ENCODE assay signal across 9 cellular contexts in the genomic region with DNA sequence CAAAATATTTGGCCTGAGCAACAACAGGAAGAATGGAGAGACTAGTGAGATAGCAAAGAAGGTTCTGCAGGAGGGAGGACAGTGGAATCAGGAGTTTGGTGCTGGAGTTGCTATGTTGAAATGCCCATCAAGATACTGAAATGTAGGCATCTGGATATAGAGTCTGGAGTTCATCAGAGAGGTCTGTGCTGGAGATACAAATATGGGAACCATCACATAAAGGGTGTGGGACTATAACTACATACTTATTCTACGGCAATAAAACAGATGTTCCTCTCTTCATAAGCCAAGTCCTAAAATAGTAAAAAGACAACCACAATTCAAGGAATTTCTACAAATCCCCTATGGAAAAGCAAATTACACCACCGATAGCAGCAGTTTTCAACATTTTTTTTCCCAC. TPM values are rescaled to one million over a fixed set of nuclear protein-coding genes. Genes with fewer than 3 reads are reported as not detected.
DNase-seq lines count a peak whose midpoint lies in the region; ATAC-seq and TF ChIP-seq lines count a peak whose summit lies in the region.
"Had no signal": no experiment of that assay in that cellular context is flagged by ENCODE, and none has a peak within 500 bp of the region (broad histone marks: within the 10 kb centered on the region; RNA-seq: fewer than 3 reads in every experiment).

No MANE protein-coding gene starts in this region.

- no peak overlapping the region for H4K5ac ChIP-seq in H9 (ENCODE audit: insufficient read length, low read depth, low read length)

- no peaks in the 10 kb centered on the region for H3K23me2 ChIP-seq in H9 (ENCODE audit: insufficient read length, low read depth, low read length, poor library complexity, severe bottlenecking)

- H3K36me3 ChIP-seq in mesenchymal stem cell (ENCODE audit: control insufficient read depth in 1 of 2, insufficient read depth in 2 of 2, low read depth in 1 of 2, low read length in 2 of 2) = no peaks in the 10 kb centered on the region

- no peaks in the 10 kb centered on the region for H3K79me1 ChIP-seq in H9 (ENCODE audit: insufficient read depth, low read depth, low read length, poor library complexity, severe bottlenecking)
- H3K79me1 ChIP-seq in mesenchymal stem cell (replicated peaks; ENCODE audit: low read length, poor library complexity, severe bottlenecking) = peaks cover 2% of the 10 kb centered on the region

- H3K4ac ChIP-seq in H9 (ENCODE audit: low read depth, low read length) = no peak overlapping the region
- no peak overlapping the region for H3K4ac ChIP-seq in mesenchymal stem cell (ENCODE audit: low read depth in 1 of 2, low read length in 2 of 2)

- H2BK5ac ChIP-seq in H9 (ENCODE audit: insufficient read length, low read length) = no peak overlapping the region
- H2BK5ac ChIP-seq in mesenchymal stem cell (ENCODE audit: low read depth, low read length, poor library complexity, severe bottlenecking) = no peak overlapping the region

- no peak overlapping the region for H3K23ac ChIP-seq in H9 (ENCODE audit: insufficient read length, low read depth, low read length)
- H3K23ac ChIP-seq in mesenchymal stem cell (ENCODE audit: low read length in 2 of 2) = no peak overlapping the region

- WGBS in H9 (ENCODE audit: extremely low coverage, insufficient read length, low lambda C conversion rate) = no CpG with 5 or more reads among the region's 2 CpGs
- 89% methylated on average over 1 of the region's 2 CpGs for WGBS in mesenchymal stem cell

- H2AK5ac ChIP-seq in H9 (ENCODE audit: insufficient read length, low read length) (no peak overlapping the region), mesenchymal stem cell (ENCODE audit: low read length, severe bottlenecking) (no peak overlapping the region)

- no peak for ATAC-seq in HG03108 (IDR thresholded peaks at IDR 0.05; ENCODE audit: unreplicated experiment)

- H3K36me3 Mint-ChIP-seq in H9 (ENCODE audit: insufficient read depth in 1 of 3, low read depth in 3 of 3) = peaks cover 20 to 41% (median 24%) of the 10 kb centered on the region in 3 experiments

- H3K9me3 ChIP-seq in H9 (ENCODE audit: control insufficient read depth, low read depth, low read length) = no peaks in the 10 kb centered on the region
- H3K9me3 ChIP-seq in mesenchymal stem cell (ENCODE audit: control insufficient read depth, low read length) = no peaks in the 10 kb centered on the region

- no peak overlapping the region for H3T11ph ChIP-seq in H9 (ENCODE audit: low read length)

- H4K8ac ChIP-seq in H9 (replicated peaks; ENCODE audit: insufficient read length, low read depth, low read length) (no peak overlapping the region), mesenchymal stem cell (ENCODE audit: low read length) (no peak overlapping the region)

- H3K56ac ChIP-seq in H9 (ENCODE audit: insufficient read length, low read depth, low read length) = no peak overlapping the region

- H2AFZ ChIP-seq in H9 (ENCODE audit: low read length) (no peak overlapping the region), mesenchymal stem cell (ENCODE audit: low read depth, low read length) (no peak overlapping the region)

- H3K27ac Mint-ChIP-seq in H9 = peak overlapping the region; percentile 7 to 13 (median 9); a peak in 5 of 7 replicates

- peaks cover 34% of the 10 kb centered on the region; the same call in 1 of the 2 replicates for H3K79me2 ChIP-seq in H9 (ENCODE audit: insufficient read depth, low read length)

- H2BK12ac ChIP-seq in H9 (ENCODE audit: insufficient read length, low read depth, low read length) = no peak overlapping the region
- no peak overlapping the region for H2BK12ac ChIP-seq in mesenchymal stem cell (ENCODE audit: low read length in 2 of 2)

- H4K91ac ChIP-seq in H9 (ENCODE audit: insufficient read length, low read depth, low read length) (no peak overlapping the region), mesenchymal stem cell (ENCODE audit: low read length) (no peak overlapping the region)

- H2BK120ac ChIP-seq in H9 (ENCODE audit: low read depth, low read length, poor library complexity, severe bottlenecking) = no peak overlapping the region
- no peak overlapping the region for H2BK120ac ChIP-seq in mesenchymal stem cell (ENCODE audit: low read depth, low read length)

- H3K14ac ChIP-seq in H9 (ENCODE audit: insufficient read depth, low read length) (no peak overlapping the region), mesenchymal stem cell (ENCODE audit: low read length in 2 of 2) (no peak overlapping the region)

- no peaks in the 10 kb centered on the region for H4K20me1 ChIP-seq in H9 (ENCODE audit: control insufficient read depth, insufficient read depth, insufficient read length)

- peak overlapping the region; percentile 1 for H3K9ac ChIP-seq in H9 (ENCODE audit: extremely low read depth, insufficient read length, low read length)
- peak overlapping the region; percentile 96 for H3K9ac ChIP-seq in mesenchymal stem cell (ENCODE audit: low read length)

- H3K27ac ChIP-seq in H9 (ENCODE audit: insufficient read length, low read depth, low read length) (no peak overlapping the region), mesenchymal stem cell (ENCODE audit: low read length, poor library complexity, severe bottlenecking) (no peak overlapping the region)

- H3K4me3 ChIP-seq in AG04449 (ENCODE audit: low read depth, low read length) (peak overlapping the region; percentile 76), mesenchymal stem cell (ENCODE audit: insufficient read depth in 1 of 2, low read depth in 1 of 2, low read length in 2 of 2) (peak overlapping the region in 1 of 2 experiments; percentile 89)

- H3K4me2 ChIP-seq in H9 (ENCODE audit: insufficient read depth, insufficient read length, low read length) = peak overlapping the region; percentile 47
- peak overlapping the region; percentile 34 for H3K4me2 ChIP-seq in mesenchymal stem cell (ENCODE audit: low read length, poor library complexity, severe bottlenecking)

- DNase-seq in AG04449 (ENCODE audit: low read depth, low spot score) = no peak
- DNase-seq in H9 = no peak
- DNase-seq in amniotic epithelial cell (ENCODE audit: low read depth) = peak; percentile 52
- DNase-seq in mesenchymal stem cell = peak; percentile 3
- no peak for DNase-seq in Ammon's horn (ENCODE audit: low spot score)
- no peak for DNase-seq in SKM-1 (lab: John Stamatoyannopoulos, UW; ENCODE audit: unreplicated experiment)
- no peak for DNase-seq in AG20443 (ENCODE audit: low spot score)
- DNase-seq: activated CD4-positive, alpha-beta T cell treated with anti-CD3 and anti-CD28 coated beads, Interleukin-2, amount 50 U/mL, for 4 hours had no signal

- POLR2A ChIA-PET in AG04449 (lab: Yijun Ruan, JAX) = no interaction called here

- H3K4me1 ChIP-seq in H9 (ENCODE audit: insufficient read depth, low read length) (no peaks in the 10 kb centered on the region), mesenchymal stem cell (ENCODE audit: control insufficient read depth, insufficient read depth, low read depth, low read length) (no peaks in the 10 kb centered on the region)

- no peak overlapping the region for H3K18ac ChIP-seq in H9 (ENCODE audit: insufficient read length, low read depth, low read length)
- no peak overlapping the region for H3K18ac ChIP-seq in mesenchymal stem cell (ENCODE audit: low read depth in 1 of 2, low read length in 2 of 2)

- H3K9me3 Mint-ChIP-seq in H9 = peaks cover 56 to 58% of the 10 kb centered on the region in 2 experiments

- TF ChIP-seq CTCF in AG04449 (IDR thresholded peaks at IDR 0.05; ENCODE audit: insufficient read depth, low read length, missing control alignments) (no peak), H9 (conservative IDR thresholded peaks at IDR 0.05) (no peak)

- CTCF ChIA-PET in AG04449 (lab: Yijun Ruan, JAX) = interaction anchor here (1.6 kb wide), 1 partner anchor 81 kb away, joined by 4 read pairs; no protein-coding TSS in a partner anchor

- H3K4me1 Mint-ChIP-seq in H9 = peaks cover 24 to 43% of the 10 kb centered on the region in 2 experiments

- H3K27me3 ChIP-seq in H9 (ENCODE audit: insufficient read depth, low read length) = no peaks in the 10 kb centered on the region
- peaks cover 0 to 44% of the 10 kb centered on the region in 2 experiments for H3K27me3 ChIP-seq in mesenchymal stem cell (ENCODE audit: control insufficient read depth in 1 of 2, insufficient read depth in 1 of 2, low read length in 2 of 2)

- H2BK20ac ChIP-seq in H9 (ENCODE audit: low read depth, low read length, poor library complexity, severe bottlenecking) = no peak overlapping the region

- H2BK15ac ChIP-seq in H9 (ENCODE audit: low read depth, low read length) (no peak overlapping the region), mesenchymal stem cell (ENCODE audit: low read depth, poor library complexity, severe bottlenecking) (no peak overlapping the region)

- H3K4me3 Mint-ChIP-seq in H9 = peak overlapping the region; percentile 84 to 88

- no peaks in the 10 kb centered on the region for H3K27me3 Mint-ChIP-seq in H9 (ENCODE audit: low read depth)

RNA-seq across cellular contexts. Expression of a gene that starts 1.7 kb away (rescaled TPM):
- total RNA-seq in H9 (2021) = 125 and 136 TPM in 2 replicates
- 24.7 TPM for polyA plus RNA-seq in mesenchymal stem cell (2013, experiment 1 of 2)
- polyA plus RNA-seq in mesenchymal stem cell (2013, experiment 2 of 2) = 22.7 TPM

Comparison
In these comparisons a context has a peak if more than half of its experiments do, and no peak if none do; other contexts are left out.
1. DNase-seq: peak in amniotic epithelial cell (single experiment) and mesenchymal stem cell (single experiment); none in AG04449 (single experiment), H9 (single experiment), Ammon's horn (single experiment), SKM-1 (single experiment) and AG20443 (single experiment).